9 cellular contexts compared by ENCODE assay signal in the genomic region with DNA sequence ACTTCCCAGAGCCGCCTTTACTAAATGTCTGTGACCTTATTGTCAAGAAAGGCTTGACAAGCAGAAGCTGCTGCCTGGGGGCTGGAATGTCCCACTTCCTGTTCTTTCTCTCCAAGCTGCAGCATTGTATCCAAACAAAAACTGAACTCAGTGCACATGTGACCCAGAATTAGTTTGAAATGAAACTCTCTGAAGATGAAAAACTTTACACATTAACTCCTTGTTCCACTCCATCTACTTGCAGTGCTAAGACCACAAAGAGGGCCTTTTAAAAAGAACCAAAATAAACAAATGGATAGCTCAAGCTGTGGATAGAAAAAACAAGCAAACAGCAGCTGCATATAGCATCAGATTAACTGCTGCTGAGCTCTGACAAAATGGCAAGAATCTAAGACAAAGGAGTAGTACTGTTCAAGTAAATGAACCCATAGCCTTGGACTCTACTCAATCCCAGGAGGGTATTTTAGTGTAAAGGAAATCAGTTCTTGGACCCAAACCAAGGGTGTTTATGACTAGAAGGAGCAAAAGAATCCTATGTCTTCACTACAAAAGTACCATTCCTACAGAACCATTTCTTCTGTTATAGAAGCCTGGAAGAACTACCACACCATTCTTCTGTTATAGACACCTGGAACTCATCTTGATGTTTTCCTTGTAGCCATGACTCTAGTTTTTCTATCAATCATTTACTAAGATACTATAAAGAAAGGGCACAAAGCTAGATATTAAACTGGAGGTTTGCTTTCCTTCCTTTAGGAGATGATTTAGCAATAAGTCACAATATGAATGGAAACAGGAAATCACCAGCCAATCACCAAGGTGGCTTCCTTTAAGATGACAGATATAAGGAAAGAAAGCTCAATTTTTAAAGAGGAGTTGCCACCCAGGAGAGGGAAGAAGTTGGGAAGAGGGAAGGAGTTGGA.
DNase-seq lines count a peak whose midpoint lies in the region; ATAC-seq, FAIRE-seq and TF ChIP-seq lines count a peak whose summit lies in the region.
"Had no signal": no experiment of that assay in that cellular context is flagged by ENCODE, and none has a peak within 500 bp of the region (broad histone marks: within the 10 kb centered on the region; RNA-seq: fewer than 3 reads in every experiment).

No MANE protein-coding gene starts in this region.

- no peak overlapping the region; the same call in 1 of the 2 replicates for H3K4me2 ChIP-seq in SK-N-SH

- TF ChIP-seq EP300 in SK-N-SH (IDR thresholded peaks at IDR 0.05; ENCODE audit: borderline replicate concordance in 1 of 2, low read depth in 1 of 2, low read length in 1 of 2) = no peak

- no peak overlapping the region for H3K4me3 ChIP-seq in SK-N-SH (ENCODE audit: low read depth in 2 of 2, low read length in 1 of 2)
- H3K4me3 ChIP-seq in bronchial epithelial cell (ENCODE audit: low read depth, low read length) = no peak overlapping the region

- ATAC-seq in SK-N-SH treated with all-trans-retinoic acid at 6 μM for 48 hours = no peak
- ATAC-seq in HG03175 (IDR thresholded peaks at IDR 0.05; ENCODE audit: unreplicated experiment) = peak; percentile 75
- peak; percentile 17 for ATAC-seq in sciatic nerve
- ATAC-seq in CD4-positive, alpha-beta T cell (ENCODE audit: poor library complexity) = no peak
- ATAC-seq in GM19035 (IDR thresholded peaks at IDR 0.05; ENCODE audit: unreplicated experiment) = no peak

- no peaks in the 10 kb centered on the region for H3K4me1 Mint-ChIP-seq in CD4-positive, alpha-beta T cell (ENCODE audit: low read depth)

- H3K9ac ChIP-seq in SK-N-SH = no peak overlapping the region

- H3K36me3 ChIP-seq in SK-N-SH (replicated peaks in 1 of 2; ENCODE audit: control insufficient read depth in 1 of 2, insufficient read depth in 2 of 2, low read length in 1 of 2) = no peaks in the 10 kb centered on the region
- H3K36me3 ChIP-seq in bronchial epithelial cell (ENCODE audit: control insufficient read depth, insufficient read depth, low read length) = no peaks in the 10 kb centered on the region

- no peaks in the 10 kb centered on the region for H3K79me2 ChIP-seq in SK-N-SH (ENCODE audit: insufficient read depth)

- intact Hi-C loops in sciatic nerve (cut with DNase I) = no loop called here
- intact Hi-C loops in CD4-positive, alpha-beta T cell (cut with DNase I, micrococcal nuclease) = no loop called here

- no peak overlapping the region; the same call in 1 of the 2 replicates for H2AFZ ChIP-seq in SK-N-SH (ENCODE audit: low read depth)

- no peak overlapping the region for H3K4me3 Mint-ChIP-seq in CD4-positive, alpha-beta T cell

- TF ChIP-seq RAD21 in SK-N-SH (IDR thresholded peaks at IDR 0.05; ENCODE audit: low read length) = no peak

- FAIRE-seq in bronchial epithelial cell (lab: Jason Lieb, UNC) = no peak
- FAIRE-seq: TTC549 had no signal

- peaks cover 12% of the 10 kb centered on the region for H3F3A ChIP-seq in SK-N-SH (replicated peaks; ENCODE audit: insufficient read depth)

- H3K27me3 Mint-ChIP-seq in CD4-positive, alpha-beta T cell = no peaks in the 10 kb centered on the region

- H3K9me3 ChIP-seq in SK-N-SH = no peaks in the 10 kb centered on the region
- no peaks in the 10 kb centered on the region for H3K9me3 ChIP-seq in CD4-positive, alpha-beta T cell (ENCODE audit: control insufficient read depth, low read length)

- H3K9me3 Mint-ChIP-seq in CD4-positive, alpha-beta T cell = no peaks in the 10 kb centered on the region

- H3K4me1 ChIP-seq in SK-N-SH (ENCODE audit: control insufficient read depth in 1 of 2, insufficient read depth in 2 of 2, low read depth in 1 of 2, low read length in 1 of 2) = peaks cover 0 to 60% of the 10 kb centered on the region in 2 experiments; a peak in 3 of 4 replicates

- CTCF ChIA-PET in SK-N-SH (lab: Yijun Ruan, JAX) = interaction anchor here (0.6 kb wide), 1 partner anchor 46 kb away, joined by 4 read pairs; no protein-coding TSS in a partner anchor
- CTCF ChIA-PET in CD4-positive, alpha-beta T cell (lab: Charles Lee) = no interaction called here

- WGBS in SK-N-SH (ENCODE audit: low lambda C conversion rate) = 90% methylated on average over 1 of the region's 1 CpG

- POLR2A ChIA-PET in SK-N-SH (lab: Yijun Ruan, JAX) = no interaction called here
- POLR2A ChIA-PET in CD4-positive, alpha-beta T cell (lab: Charles Lee) = no interaction called here

- H3K9me2 ChIP-seq in SK-N-SH = no peaks in the 10 kb centered on the region

- no peaks in the 10 kb centered on the region for H4K20me1 ChIP-seq in SK-N-SH (ENCODE audit: insufficient read depth)

- H3K27me3 ChIP-seq in SK-N-SH (ENCODE audit: insufficient read depth) (no peaks in the 10 kb centered on the region), bronchial epithelial cell (ENCODE audit: control insufficient read depth, insufficient read depth, low read length) (no peaks in the 10 kb centered on the region)
- H3K27me3 ChIP-seq in CD4-positive, alpha-beta T cell (ENCODE audit: control insufficient read depth, insufficient read depth, low read length) = no peaks in the 10 kb centered on the region

- TF ChIP-seq CTCF in SK-N-SH (IDR thresholded peaks at IDR 0.05) = no peak
- no peak for TF ChIP-seq CTCF in bronchial epithelial cell (IDR thresholded peaks at IDR 0.05; ENCODE audit: insufficient read depth, low read length, severe bottlenecking)
- TF ChIP-seq CTCF in CD4-positive, alpha-beta T cell (IDR thresholded peaks at IDR 0.05) = no peak

- H3K27ac ChIP-seq in SK-N-SH (ENCODE audit: low read depth in 2 of 2, low read length in 1 of 2) = peak overlapping the region; percentile 37 to 72; a peak in 2 of 4 replicates
- H3K27ac ChIP-seq in CD4-positive, alpha-beta T cell (ENCODE audit: low read depth, low read length) = no peak overlapping the region

- H3K36me3 Mint-ChIP-seq in CD4-positive, alpha-beta T cell (ENCODE audit: low read depth) = no peaks in the 10 kb centered on the region

- H3K27ac Mint-ChIP-seq in CD4-positive, alpha-beta T cell = no peak overlapping the region

- no peak for DNase-seq in SK-N-SH
- peak; percentile 27 for DNase-seq in bronchial epithelial cell (ENCODE audit: low read depth)
- DNase-seq in sciatic nerve (ENCODE audit: low spot score) = no peak
- no peak for DNase-seq in CD4-positive, alpha-beta T cell
- DNase-seq in NOMO-1 treated with dmso at 0.1 percent for 144 hours (lab: John Stamatoyannopoulos, UW; ENCODE audit: unreplicated experiment) = no peak

TF ChIP-seq in SK-N-SH, 30 proteins besides CTCF, POLR2A, EP300 and RAD21:
- no peak for TF ChIP-seq YY1 (IDR thresholded peaks at IDR 0.05; ENCODE audit: low read depth)
- no peak for TF ChIP-seq MEF2A (IDR thresholded peaks at IDR 0.05; ENCODE audit: borderline replicate concordance, low read depth)
- TF ChIP-seq FOSL2 (IDR thresholded peaks at IDR 0.05; ENCODE audit: borderline replicate concordance, low read depth) = no peak
- TF ChIP-seq, protein P1, sequence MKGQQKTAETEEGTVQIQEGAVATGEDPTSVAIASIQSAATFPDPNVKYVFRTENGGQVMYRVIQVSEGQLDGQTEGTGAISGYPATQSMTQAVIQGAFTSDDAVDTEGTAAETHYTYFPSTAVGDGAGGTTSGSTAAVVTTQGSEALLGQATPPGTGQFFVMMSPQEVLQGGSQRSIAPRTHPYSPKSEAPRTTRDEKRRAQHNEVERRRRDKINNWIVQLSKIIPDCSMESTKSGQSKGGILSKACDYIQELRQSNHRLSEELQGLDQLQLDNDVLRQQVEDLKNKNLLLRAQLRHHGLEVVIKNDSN (IDR thresholded peaks at IDR 0.05; ENCODE audit: borderline replicate concordance, low read depth) = 0 out of 2 replicates have a peak, but pooled peaks have one; percentile 9
- TF ChIP-seq, protein P2, sequence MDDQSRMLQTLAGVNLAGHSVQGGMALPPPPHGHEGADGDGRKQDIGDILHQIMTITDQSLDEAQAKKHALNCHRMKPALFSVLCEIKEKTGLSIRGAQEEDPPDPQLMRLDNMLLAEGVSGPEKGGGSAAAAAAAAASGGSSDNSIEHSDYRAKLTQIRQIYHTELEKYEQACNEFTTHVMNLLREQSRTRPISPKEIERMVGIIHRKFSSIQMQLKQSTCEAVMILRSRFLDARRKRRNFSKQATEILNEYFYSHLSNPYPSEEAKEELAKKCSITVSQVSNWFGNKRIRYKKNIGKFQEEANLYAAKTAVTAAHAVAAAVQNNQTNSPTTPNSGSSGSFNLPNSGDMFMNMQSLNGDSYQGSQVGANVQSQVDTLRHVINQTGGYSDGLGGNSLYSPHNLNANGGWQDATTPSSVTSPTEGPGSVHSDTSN (IDR thresholded peaks at IDR 0.05) = no peak
TF ChIP-seq in SK-N-SH: peak in this region for 1.

TF ChIP-seq in SK-N-SH treated with all-trans-retinoic acid at 6 μM for 48 hours, 23 proteins besides CTCF, POLR2A, EP300 and RAD21 (continues in another document):
- TF ChIP-seq ZC3H10 (CRISPR knock-in tag; IDR thresholded peaks at IDR 0.05) (no peak), RARB (CRISPR knock-in tag; IDR thresholded peaks at IDR 0.05) (no peak)
- TF ChIP-seq, protein P3, sequence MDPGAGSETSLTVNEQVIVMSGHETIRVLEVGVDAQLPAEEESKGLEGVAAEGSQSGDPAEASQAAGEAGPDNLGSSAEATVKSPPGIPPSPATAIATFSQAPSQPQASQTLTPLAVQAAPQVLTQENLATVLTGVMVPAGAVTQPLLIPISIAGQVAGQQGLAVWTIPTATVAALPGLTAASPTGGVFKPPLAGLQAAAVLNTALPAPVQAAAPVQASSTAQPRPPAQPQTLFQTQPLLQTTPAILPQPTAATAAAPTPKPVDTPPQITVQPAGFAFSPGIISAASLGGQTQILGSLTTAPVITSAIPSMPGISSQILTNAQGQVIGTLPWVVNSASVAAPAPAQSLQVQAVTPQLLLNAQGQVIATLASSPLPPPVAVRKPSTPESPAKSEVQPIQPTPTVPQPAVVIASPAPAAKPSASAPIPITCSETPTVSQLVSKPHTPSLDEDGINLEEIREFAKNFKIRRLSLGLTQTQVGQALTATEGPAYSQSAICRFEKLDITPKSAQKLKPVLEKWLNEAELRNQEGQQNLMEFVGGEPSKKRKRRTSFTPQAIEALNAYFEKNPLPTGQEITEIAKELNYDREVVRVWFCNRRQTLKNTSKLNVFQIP (CRISPR knock-in tag; IDR thresholded peaks at IDR 0.05; ENCODE audit: borderline replicate concordance, low read depth) = no peak
- TF ChIP-seq, protein P4, sequence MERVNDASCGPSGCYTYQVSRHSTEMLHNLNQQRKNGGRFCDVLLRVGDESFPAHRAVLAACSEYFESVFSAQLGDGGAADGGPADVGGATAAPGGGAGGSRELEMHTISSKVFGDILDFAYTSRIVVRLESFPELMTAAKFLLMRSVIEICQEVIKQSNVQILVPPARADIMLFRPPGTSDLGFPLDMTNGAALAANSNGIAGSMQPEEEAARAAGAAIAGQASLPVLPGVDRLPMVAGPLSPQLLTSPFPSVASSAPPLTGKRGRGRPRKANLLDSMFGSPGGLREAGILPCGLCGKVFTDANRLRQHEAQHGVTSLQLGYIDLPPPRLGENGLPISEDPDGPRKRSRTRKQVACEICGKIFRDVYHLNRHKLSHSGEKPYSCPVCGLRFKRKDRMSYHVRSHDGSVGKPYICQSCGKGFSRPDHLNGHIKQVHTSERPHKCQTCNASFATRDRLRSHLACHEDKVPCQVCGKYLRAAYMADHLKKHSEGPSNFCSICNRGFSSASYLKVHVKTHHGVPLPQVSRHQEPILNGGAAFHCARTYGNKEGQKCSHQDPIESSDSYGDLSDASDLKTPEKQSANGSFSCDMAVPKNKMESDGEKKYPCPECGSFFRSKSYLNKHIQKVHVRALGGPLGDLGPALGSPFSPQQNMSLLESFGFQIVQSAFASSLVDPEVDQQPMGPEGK (CRISPR knock-in tag; IDR thresholded peaks at IDR 0.05; ENCODE audit: borderline replicate concordance) = no peak

Comparison
In these comparisons a context has a peak if more than half of its experiments do, and no peak if none do; other contexts are left out.
1. ATAC-seq: peak in HG03175 (single experiment) and sciatic nerve (single experiment); none in SK-N-SH treated with all-trans-retinoic acid at 6 μM for 48 hours (single experiment), CD4-positive, alpha-beta T cell (single experiment) and GM19035 (single experiment).